In the genomic region with DNA sequence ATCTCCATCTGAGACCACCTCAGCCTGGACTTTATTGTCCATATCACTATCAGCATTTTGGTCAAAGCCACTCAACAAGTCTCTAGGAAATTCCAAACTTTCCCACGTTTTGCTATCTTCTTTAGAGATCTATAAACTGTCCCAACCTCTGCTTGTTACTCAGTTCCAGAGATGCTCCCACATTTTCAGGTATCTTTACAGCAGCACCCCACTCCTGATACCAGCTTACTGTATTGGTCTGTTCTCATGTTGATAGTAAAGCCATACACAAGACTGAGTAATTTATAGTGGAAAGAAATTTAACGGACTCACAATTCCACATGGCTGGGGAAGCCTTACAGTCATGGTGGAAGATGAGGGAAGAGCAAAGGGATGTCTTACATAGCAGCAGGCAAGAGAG, we compare ENCODE assay signal across 11 cellular contexts.
"Had no signal": no experiment of that assay in that cellular context is flagged by ENCODE, and none has a peak within 500 bp of the region (broad histone marks: within the 10 kb centered on the region; RNA-seq: fewer than 3 reads in every experiment).

No MANE protein-coding gene starts in this region.

- H3K9ac ChIP-seq: GM23248 had no signal

- H3K27ac ChIP-seq: GM23248 had no signal

- ATAC-seq: GM23338, HCT116 had no signal

- H3K4me3 ChIP-seq: GM23248, GM23338, HAP-1 had no signal

- FAIRE-seq: H1, H54 had no signal

- H3K4me2 ChIP-seq: GM23338 had no signal

- H3K9me3 ChIP-seq: HAP-1 had no signal

- H2AFZ ChIP-seq: GM23248, GM23338 had no signal

- H3K4me1 ChIP-seq: HAP-1 had no signal

- H3K36me3 ChIP-seq: HAP-1 had no signal

- DNase-seq: GM23248, GOT3, H7, H9, HCEC 1CT, HFFc6 had no signal
